ENCODE assay signal across 8 cellular contexts in genomic region chr17:64262422-64263260, GRCh38. TPM values are rescaled to one million over a fixed set of nuclear protein-coding genes. Genes with fewer than 3 reads are reported as not detected.
DNase-seq lines count a peak whose midpoint lies in the region; ATAC-seq and TF ChIP-seq lines count a peak whose summit lies in the region.

Gene TEX2, minus strand, starts transcription at chr17:64263260. Its CDS starts 49,043 bp downstream, at chr17:64214217.

- ATAC-seq in GM19035 (IDR thresholded peaks at IDR 0.05; ENCODE audit: unreplicated experiment) (peak; percentile 39), HG03280 (IDR thresholded peaks at IDR 0.05; ENCODE audit: unreplicated experiment) (peak; percentile 44), SK-N-SH treated with all-trans-retinoic acid at 6 μM for 48 hours (peak; percentile 72), heart right ventricle (peak; percentile 40 to 82 (median 66))

- 0% methylated on average over 75 to 87 of the region's 87 CpGs for WGBS in heart right ventricle, 2 donors

- intact Hi-C loops in heart right ventricle (cut with DNase I), result loop anchor here (2.0 to 10.0 kb wide), 7 partner anchors 45 to 115 kb away; no protein-coding TSS in a partner anchor

- no peaks in the 10 kb centered on the region for H3K9me3 ChIP-seq in heart right ventricle

- TF ChIP-seq CTCF in heart right ventricle (IDR thresholded peaks at IDR 0.05), result no peak

- peak within 1 kb of the TSS; percentile 52 for H3K9ac ChIP-seq in rectal smooth muscle tissue (ENCODE audit: low read length)

- DNase-seq in AML-193 (lab: John Stamatoyannopoulos, UW) (peak; percentile 39 to 54), heart right ventricle (peak; percentile 47 to 70), NCI-H1048 (lab: John Stamatoyannopoulos, UW) (no peak)
- peak; percentile 26 for DNase-seq in activated naive CD8-positive, alpha-beta T cell treated with anti-CD3 and anti-CD28 coated beads, Interleukin-2, amount 50 U/mL, for 16 hours (ENCODE audit: low read depth, low spot score)

- H3K4me1 ChIP-seq in heart right ventricle (peaks cover 6 to 51% (median 36%) of the 10 kb centered on the region in 9 donors), rectal smooth muscle tissue (ENCODE audit: control insufficient read depth, insufficient read depth, low read length) (peaks cover 8% of the 10 kb centered on the region)

- H3K27ac ChIP-seq in heart right ventricle, result peak within 1 kb of the TSS; percentile 47 to 97 (median 92)
- peak within 1 kb of the TSS; percentile 72 for H3K27ac ChIP-seq in rectal smooth muscle tissue (ENCODE audit: low read depth, low read length)

- H3K27me3 ChIP-seq in heart right ventricle, result no peaks in the 10 kb centered on the region
- no peaks in the 10 kb centered on the region for H3K27me3 ChIP-seq in rectal smooth muscle tissue (ENCODE audit: control insufficient read depth, insufficient read depth, low read length)

- H3K36me3 ChIP-seq in heart right ventricle, result no peaks in the 10 kb centered on the region
- H3K36me3 ChIP-seq in rectal smooth muscle tissue (ENCODE audit: control insufficient read depth, insufficient read depth, low read length), result no peaks in the 10 kb centered on the region

- H3K4me3 ChIP-seq in heart right ventricle, result peak within 1 kb of the TSS; percentile 66 to 99 (median 98)
- H3K4me3 ChIP-seq in rectal smooth muscle tissue (ENCODE audit: low read length), result peak within 1 kb of the TSS; percentile 91

TF ChIP-seq in SK-N-SH treated with all-trans-retinoic acid at 6 μM for 48 hours, 23 proteins besides CTCF, POLR2A, EP300 and RAD21:
- TF ChIP-seq OSR1 (CRISPR knock-in tag; IDR thresholded peaks at IDR 0.05) (no peak), ZC3H10 (CRISPR knock-in tag; IDR thresholded peaks at IDR 0.05) (no peak), ZFP3 (CRISPR knock-in tag; IDR thresholded peaks at IDR 0.05) (no peak), RARB (CRISPR knock-in tag; IDR thresholded peaks at IDR 0.05) (no peak), GLIS3 (CRISPR knock-in tag; IDR thresholded peaks at IDR 0.05) (no peak), TSHZ2 (CRISPR knock-in tag; IDR thresholded peaks at IDR 0.05) (0 out of 2 replicates have a peak, but pooled peaks have one; percentile 27), SNAI2 (CRISPR knock-in tag; IDR thresholded peaks at IDR 0.05) (no peak), PPARA (CRISPR knock-in tag; IDR thresholded peaks at IDR 0.05; ENCODE audit: borderline replicate concordance) (no peak)
- TF ChIP-seq, protein P1, sequence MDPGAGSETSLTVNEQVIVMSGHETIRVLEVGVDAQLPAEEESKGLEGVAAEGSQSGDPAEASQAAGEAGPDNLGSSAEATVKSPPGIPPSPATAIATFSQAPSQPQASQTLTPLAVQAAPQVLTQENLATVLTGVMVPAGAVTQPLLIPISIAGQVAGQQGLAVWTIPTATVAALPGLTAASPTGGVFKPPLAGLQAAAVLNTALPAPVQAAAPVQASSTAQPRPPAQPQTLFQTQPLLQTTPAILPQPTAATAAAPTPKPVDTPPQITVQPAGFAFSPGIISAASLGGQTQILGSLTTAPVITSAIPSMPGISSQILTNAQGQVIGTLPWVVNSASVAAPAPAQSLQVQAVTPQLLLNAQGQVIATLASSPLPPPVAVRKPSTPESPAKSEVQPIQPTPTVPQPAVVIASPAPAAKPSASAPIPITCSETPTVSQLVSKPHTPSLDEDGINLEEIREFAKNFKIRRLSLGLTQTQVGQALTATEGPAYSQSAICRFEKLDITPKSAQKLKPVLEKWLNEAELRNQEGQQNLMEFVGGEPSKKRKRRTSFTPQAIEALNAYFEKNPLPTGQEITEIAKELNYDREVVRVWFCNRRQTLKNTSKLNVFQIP (CRISPR knock-in tag; IDR thresholded peaks at IDR 0.05; ENCODE audit: borderline replicate concordance, low read depth), result no peak
- TF ChIP-seq, protein P2, sequence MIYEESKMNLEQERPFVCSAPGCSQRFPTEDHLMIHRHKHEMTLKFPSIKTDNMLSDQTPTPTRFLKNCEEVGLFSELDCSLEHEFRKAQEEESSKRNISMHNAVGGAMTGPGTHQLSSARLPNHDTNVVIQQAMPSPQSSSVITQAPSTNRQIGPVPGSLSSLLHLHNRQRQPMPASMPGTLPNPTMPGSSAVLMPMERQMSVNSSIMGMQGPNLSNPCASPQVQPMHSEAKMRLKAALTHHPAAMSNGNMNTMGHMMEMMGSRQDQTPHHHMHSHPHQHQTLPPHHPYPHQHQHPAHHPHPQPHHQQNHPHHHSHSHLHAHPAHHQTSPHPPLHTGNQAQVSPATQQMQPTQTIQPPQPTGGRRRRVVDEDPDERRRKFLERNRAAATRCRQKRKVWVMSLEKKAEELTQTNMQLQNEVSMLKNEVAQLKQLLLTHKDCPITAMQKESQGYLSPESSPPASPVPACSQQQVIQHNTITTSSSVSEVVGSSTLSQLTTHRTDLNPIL (CRISPR knock-in tag; IDR thresholded peaks at IDR 0.05; ENCODE audit: low read depth), result 0 out of 2 replicates have a peak, but pooled peaks have one; percentile 13

RNA-seq across cellular contexts. Expression of gene TEX2, which starts in this region (rescaled TPM):
- 10 to 100 TPM; 44.2 to 60.5 (median 55.3) TPM for total RNA-seq in heart right ventricle
- 10 to 100 TPM; 15.9 to 22.3 TPM for polyA plus RNA-seq in heart right ventricle
